ENCODE assay signal across 8 cellular contexts in the genomic region with DNA sequence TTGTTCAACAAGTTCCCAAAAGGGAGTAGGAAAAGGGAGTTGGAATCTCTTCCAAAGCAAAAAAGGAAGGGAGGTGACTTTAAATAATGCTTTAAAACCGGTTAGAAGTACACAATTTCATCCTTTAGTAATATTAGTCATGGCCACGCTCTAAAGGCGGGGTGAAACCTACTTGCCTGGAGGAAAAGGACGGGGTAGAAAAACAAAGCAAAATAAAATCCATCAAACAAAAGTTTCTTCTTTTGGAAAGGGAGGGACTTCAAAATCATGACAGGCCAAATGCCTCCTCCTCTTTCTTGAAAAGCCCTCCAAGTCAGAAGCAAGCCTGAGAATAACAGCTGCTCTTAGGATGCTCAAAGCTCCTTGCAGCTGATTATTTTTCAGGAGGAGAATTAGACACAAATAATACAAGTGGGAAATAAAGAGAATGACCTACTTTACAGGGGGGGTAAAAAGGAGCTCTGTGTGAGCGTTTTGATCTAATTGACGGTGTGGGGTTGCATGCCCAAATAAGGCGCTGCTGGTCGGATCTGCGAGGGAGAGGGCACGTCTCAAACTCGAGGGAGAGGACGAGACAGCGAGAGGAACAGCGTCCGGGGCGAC. TPM values are rescaled to one million over a fixed set of nuclear protein-coding genes. Genes with fewer than 3 reads are reported as not detected.
DNase-seq lines count a peak whose midpoint lies in the region; ATAC-seq and TF ChIP-seq lines count a peak whose summit lies in the region.

No MANE protein-coding gene starts in this region.

- peak overlapping the region; percentile 87 for H3K4me2 ChIP-seq in SK-N-SH

- H3K36me3 ChIP-seq in SK-N-SH (replicated peaks in 1 of 2; ENCODE audit: control insufficient read depth in 1 of 2, insufficient read depth in 2 of 2, low read length in 1 of 2), result no peaks in the 10 kb centered on the region

- peak overlapping the region; percentile 70 for H3K9ac ChIP-seq in SK-N-SH

- H3K4me1 Mint-ChIP-seq in naive thymus-derived CD8-positive, alpha-beta T cell, result peaks cover 28 to 44% (median 38%) of the 10 kb centered on the region in 4 donors
- H3K4me1 Mint-ChIP-seq in immature natural killer cell, result no peaks in the 10 kb centered on the region

- no peaks in the 10 kb centered on the region for H3K9me3 Mint-ChIP-seq in naive thymus-derived CD8-positive, alpha-beta T cell
- peaks cover 0 to 2% (median 0%) of the 10 kb centered on the region in 6 donors for H3K9me3 Mint-ChIP-seq in immature natural killer cell

- H3K79me2 ChIP-seq in SK-N-SH (ENCODE audit: insufficient read depth), result peaks cover 31% of the 10 kb centered on the region

- peak overlapping the region in 7 of 10 donors; percentile 11 to 71 (median 39) for H3K27ac Mint-ChIP-seq in naive thymus-derived CD8-positive, alpha-beta T cell
- H3K27ac Mint-ChIP-seq in immature natural killer cell, result no peak overlapping the region

- no peaks in the 10 kb centered on the region; the same call in 1 of the 2 replicates for H4K20me1 ChIP-seq in SK-N-SH (ENCODE audit: insufficient read depth)

- no peak for TF ChIP-seq RAD21 in SK-N-SH (IDR thresholded peaks at IDR 0.05; ENCODE audit: low read length)

- peaks cover 0 to 44% (median 7%) of the 10 kb centered on the region in 5 donors for H3K27me3 Mint-ChIP-seq in naive thymus-derived CD8-positive, alpha-beta T cell
- peaks cover 5 to 13% (median 11%) of the 10 kb centered on the region in 3 donors for H3K27me3 Mint-ChIP-seq in immature natural killer cell (ENCODE audit: low read depth in 3 of 3)

- H3K36me3 Mint-ChIP-seq in naive thymus-derived CD8-positive, alpha-beta T cell, result no peaks in the 10 kb centered on the region
- no peaks in the 10 kb centered on the region for H3K36me3 Mint-ChIP-seq in immature natural killer cell

- CTCF ChIA-PET in AG04449 (lab: Yijun Ruan, JAX), result interaction anchor here (0.9 to 2.3 kb wide), 6 partner anchors 9 to 184 kb away, joined by 3 to 13 read pairs (median 4); a partner anchor contains a TSS
- CTCF ChIA-PET in SK-N-SH (lab: Yijun Ruan, JAX), result no interaction called here

- POLR2A ChIA-PET in AG04449 (lab: Yijun Ruan, JAX), result no interaction called here
- POLR2A ChIA-PET in SK-N-SH (lab: Yijun Ruan, JAX), result no interaction called here
- POLR2A ChIA-PET in naive thymus-derived CD8-positive, alpha-beta T cell (lab: Charles Lee), result no interaction called here

- no peaks in the 10 kb centered on the region for H3K27me3 ChIP-seq in SK-N-SH (ENCODE audit: insufficient read depth)

- TF ChIP-seq EP300 in SK-N-SH (IDR thresholded peaks at IDR 0.05; ENCODE audit: borderline replicate concordance in 1 of 2, low read depth in 1 of 2, low read length in 1 of 2), result no peak

- TF ChIP-seq CTCF in AG04449 (IDR thresholded peaks at IDR 0.05; ENCODE audit: insufficient read depth, low read length, missing control alignments) (no peak), SK-N-SH (IDR thresholded peaks at IDR 0.05) (no peak)

- H2AFZ ChIP-seq in SK-N-SH (ENCODE audit: low read depth), result peak overlapping the region; percentile 63; the same call in 1 of the 2 replicates

- peaks cover 9% of the 10 kb centered on the region for H3F3A ChIP-seq in SK-N-SH (replicated peaks; ENCODE audit: insufficient read depth)

- peak overlapping the region; percentile 63 to 64; a peak in 3 of 4 replicates for H3K27ac ChIP-seq in SK-N-SH (ENCODE audit: low read depth in 2 of 2, low read length in 1 of 2)

- H3K9me3 ChIP-seq in SK-N-SH, result no peaks in the 10 kb centered on the region

- H3K9me2 ChIP-seq in SK-N-SH, result no peaks in the 10 kb centered on the region

- peak overlapping the region; percentile 72 to 87 (median 77) for H3K4me3 Mint-ChIP-seq in naive thymus-derived CD8-positive, alpha-beta T cell
- H3K4me3 Mint-ChIP-seq in immature natural killer cell, result no peak overlapping the region

- peak; percentile 57 for ATAC-seq in esophagus mucosa
- ATAC-seq in naive thymus-derived CD8-positive, alpha-beta T cell, result peak; percentile 50 to 59
- ATAC-seq in GM18517 (IDR thresholded peaks at IDR 0.05; ENCODE audit: unreplicated experiment), result no peak

- WGBS in SK-N-SH (ENCODE audit: low lambda C conversion rate), result 21% methylated on average over 16 of the region's 16 CpGs

- peak overlapping the region; percentile 69 for H3K4me3 ChIP-seq in AG04449 (ENCODE audit: low read depth, low read length)
- H3K4me3 ChIP-seq in SK-N-SH (ENCODE audit: low read depth in 2 of 2, low read length in 1 of 2), result peak overlapping the region; percentile 70 to 75

- DNase-seq in AG04449 (ENCODE audit: low read depth, low spot score), result no peak
- DNase-seq in SK-N-SH, result no peak
- peak in 5 of 10 donors; percentile 3 to 32 (median 13) for DNase-seq in naive thymus-derived CD8-positive, alpha-beta T cell
- DNase-seq in NCI-H2029 (lab: John Stamatoyannopoulos, UW), result no peak
- DNase-seq in DMS153 treated with DMSO at 0.1 percent for 48 hours (lab: John Stamatoyannopoulos, UW; ENCODE audit: unreplicated experiment), result no peak
- DNase-seq in immature natural killer cell, result no peak

- peaks cover 0 to 5% of the 10 kb centered on the region in 2 experiments; a peak in 2 of 4 replicates for H3K4me1 ChIP-seq in SK-N-SH (ENCODE audit: control insufficient read depth in 1 of 2, insufficient read depth in 2 of 2, low read depth in 1 of 2, low read length in 1 of 2)

TF ChIP-seq in SK-N-SH, 30 proteins besides CTCF, POLR2A, EP300 and RAD21:
- no peak for TF ChIP-seq SMC3 (IDR thresholded peaks at IDR 0.05; ENCODE audit: low read depth, low read length)
- TF ChIP-seq, protein P1, sequence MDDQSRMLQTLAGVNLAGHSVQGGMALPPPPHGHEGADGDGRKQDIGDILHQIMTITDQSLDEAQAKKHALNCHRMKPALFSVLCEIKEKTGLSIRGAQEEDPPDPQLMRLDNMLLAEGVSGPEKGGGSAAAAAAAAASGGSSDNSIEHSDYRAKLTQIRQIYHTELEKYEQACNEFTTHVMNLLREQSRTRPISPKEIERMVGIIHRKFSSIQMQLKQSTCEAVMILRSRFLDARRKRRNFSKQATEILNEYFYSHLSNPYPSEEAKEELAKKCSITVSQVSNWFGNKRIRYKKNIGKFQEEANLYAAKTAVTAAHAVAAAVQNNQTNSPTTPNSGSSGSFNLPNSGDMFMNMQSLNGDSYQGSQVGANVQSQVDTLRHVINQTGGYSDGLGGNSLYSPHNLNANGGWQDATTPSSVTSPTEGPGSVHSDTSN (IDR thresholded peaks at IDR 0.05), result no peak
- TF ChIP-seq NRF1 (IDR thresholded peaks at IDR 0.05; ENCODE audit: low read depth, low read length), result no peak
- TF ChIP-seq JUND (IDR thresholded peaks at IDR 0.05), result no peak
- TF ChIP-seq, protein P2, sequence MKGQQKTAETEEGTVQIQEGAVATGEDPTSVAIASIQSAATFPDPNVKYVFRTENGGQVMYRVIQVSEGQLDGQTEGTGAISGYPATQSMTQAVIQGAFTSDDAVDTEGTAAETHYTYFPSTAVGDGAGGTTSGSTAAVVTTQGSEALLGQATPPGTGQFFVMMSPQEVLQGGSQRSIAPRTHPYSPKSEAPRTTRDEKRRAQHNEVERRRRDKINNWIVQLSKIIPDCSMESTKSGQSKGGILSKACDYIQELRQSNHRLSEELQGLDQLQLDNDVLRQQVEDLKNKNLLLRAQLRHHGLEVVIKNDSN (IDR thresholded peaks at IDR 0.05; ENCODE audit: borderline replicate concordance, low read depth), result no peak
- TF ChIP-seq FOXM1 (IDR thresholded peaks at IDR 0.05; ENCODE audit: low read depth), result no peak
- TF ChIP-seq RFX5 (IDR thresholded peaks at IDR 0.05; ENCODE audit: low read length), result no peak
- no peak for TF ChIP-seq RCOR1 (IDR thresholded peaks at IDR 0.05; ENCODE audit: low read length)
- TF ChIP-seq, protein P3, sequence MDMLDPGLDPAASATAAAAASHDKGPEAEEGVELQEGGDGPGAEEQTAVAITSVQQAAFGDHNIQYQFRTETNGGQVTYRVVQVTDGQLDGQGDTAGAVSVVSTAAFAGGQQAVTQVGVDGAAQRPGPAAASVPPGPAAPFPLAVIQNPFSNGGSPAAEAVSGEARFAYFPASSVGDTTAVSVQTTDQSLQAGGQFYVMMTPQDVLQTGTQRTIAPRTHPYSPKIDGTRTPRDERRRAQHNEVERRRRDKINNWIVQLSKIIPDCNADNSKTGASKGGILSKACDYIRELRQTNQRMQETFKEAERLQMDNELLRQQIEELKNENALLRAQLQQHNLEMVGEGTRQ (IDR thresholded peaks at IDR 0.05; ENCODE audit: borderline replicate concordance, low read depth, low read length), result no peak
- no peak for TF ChIP-seq GATA2 (CRISPR knock-in tag; IDR thresholded peaks at IDR 0.05)
- TF ChIP-seq EZH2phosphoT487 (IDR thresholded peaks at IDR 0.05; ENCODE audit: borderline replicate concordance, low read depth), result no peak

RNA-seq across cellular contexts. Expression of a gene that starts 1.8 kb away (rescaled TPM):
- polyA plus RNA-seq in SK-N-SH (2012; rRNA removed) (40.1 and 58.5 TPM in 2 replicates), immature natural killer cell (not detected)
- polyA plus RNA-seq in SK-N-SH (2012; cell fraction: cytosol; rRNA removed), result 36.6 and 46.2 TPM in 2 replicates
- 96.4 and 147 TPM in 2 replicates for polyA plus RNA-seq in SK-N-SH (2012; cell fraction: nucleus; rRNA removed)
- total RNA-seq in esophagus mucosa, result 63.6 TPM
- 1 to 10 TPM; 4.1 to 5.1 TPM for total RNA-seq in naive thymus-derived CD8-positive, alpha-beta T cell
- 1 to 10 TPM; 2.0 to 9.0 (median 2.6) TPM for polyA plus RNA-seq in naive thymus-derived CD8-positive, alpha-beta T cell

Comparison
In these comparisons a context has a peak if more than half of its experiments do, and no peak if none do; other contexts are left out.
1. H3K27ac Mint-ChIP-seq: peak in naive thymus-derived CD8-positive, alpha-beta T cell (7 of 10); none in immature natural killer cell (0 of 6).
2. H3K4me3 Mint-ChIP-seq: peak in naive thymus-derived CD8-positive, alpha-beta T cell (10 of 10); none in immature natural killer cell (0 of 5).